In genomic region chr2:230866704-230867561, GRCh38 we compare ENCODE assay signal across 9 cellular contexts. TPM values are rescaled to one million over a fixed set of nuclear protein-coding genes. Genes with fewer than 3 reads are reported as not detected.
DNase-seq lines count a peak whose midpoint lies in the region; ATAC-seq and TF ChIP-seq lines count a peak whose summit lies in the region.
"Had no signal": no experiment of that assay in that cellular context is flagged by ENCODE, and none has a peak within 500 bp of the region (broad histone marks: within the 10 kb centered on the region; RNA-seq: fewer than 3 reads in every experiment).

No MANE protein-coding gene starts in this region.

- peaks cover 47% of the 10 kb centered on the region for H3K4me1 Mint-ChIP-seq in activated CD4-positive, alpha-beta T cell treated with anti-CD3 and anti-CD28 coated beads for 36 hours
- H3K4me1 Mint-ChIP-seq in nephron: peaks cover 54% of the 10 kb centered on the region

- WGBS in suprapubic skin: 30% methylated on average over 13 of the region's 14 CpGs
- WGBS in mammary epithelial cell (ENCODE audit: low coverage, missing lambda C conversion rate): 33% methylated on average over 13 of the region's 14 CpGs

- no TSS peak for BruUV-seq in mammary epithelial cell (replicated peaks; lab: Mats Ljungman, UMichigan)

- no peaks in the 10 kb centered on the region; the same call in 1 of the 2 replicates for H3K36me3 ChIP-seq in DND-41 (ENCODE audit: insufficient read depth, low read length)
- no peaks in the 10 kb centered on the region for H3K36me3 ChIP-seq in MG63
- H3K36me3 ChIP-seq in suprapubic skin: no peaks in the 10 kb centered on the region
- no peaks in the 10 kb centered on the region for H3K36me3 ChIP-seq in mammary epithelial cell (ENCODE audit: insufficient read depth, low read length)

- no peaks in the 10 kb centered on the region for H3K9me3 ChIP-seq in DND-41 (ENCODE audit: insufficient read depth, low read length, severe bottlenecking)
- H3K9me3 ChIP-seq in MG63: no peaks in the 10 kb centered on the region
- H3K9me3 ChIP-seq in suprapubic skin: no peaks in the 10 kb centered on the region
- H3K9me3 ChIP-seq in mammary epithelial cell (replicated peaks; ENCODE audit: insufficient read depth, low read length): no peaks in the 10 kb centered on the region
- H3K9me3 ChIP-seq: psoas muscle had no signal

- DNase-seq in DND-41 (peak; percentile 83), MG63 (peak; percentile 26), suprapubic skin (ENCODE audit: low spot score in 2 of 2) (no peak), mammary epithelial cell (no peak)
- peak; percentile 74 for DNase-seq in activated CD4-positive, alpha-beta T cell treated with anti-CD3 and anti-CD28 coated beads for 36 hours
- DNase-seq in effector CD4-positive, alpha-beta T cell: peak; percentile 58

- TF ChIP-seq CTCF in DND-41 (IDR thresholded peaks at IDR 0.05; ENCODE audit: borderline replicate concordance, extremely low read depth, low read length, poor library complexity, severe bottlenecking): peak; percentile 3
- TF ChIP-seq CTCF in nephron (IDR thresholded peaks at IDR 0.05; ENCODE audit: unreplicated experiment in 3 of 3): no peak
- no peak for TF ChIP-seq CTCF in suprapubic skin (IDR thresholded peaks at IDR 0.05)
- no peak for TF ChIP-seq CTCF in mammary epithelial cell (conservative IDR thresholded peaks at IDR 0.05 in 1 of 2, IDR thresholded peaks at IDR 0.05 in 1 of 2; ENCODE audit: extremely low read depth in 1 of 2, insufficient read depth in 1 of 2, low read depth in 1 of 2, low read length in 2 of 2)

- H3K9me3 Mint-ChIP-seq in activated CD4-positive, alpha-beta T cell treated with anti-CD3 and anti-CD28 coated beads for 36 hours (ENCODE audit: low read depth): no peaks in the 10 kb centered on the region
- no peaks in the 10 kb centered on the region for H3K9me3 Mint-ChIP-seq in nephron

- H3K4me3 ChIP-seq in DND-41 (ENCODE audit: low read depth in 1 of 2, low read length in 2 of 2): peak overlapping the region in 1 of 2 experiments; percentile 18; a peak in 1 of 4 replicates
- H3K4me3 ChIP-seq in MG63: no peak overlapping the region
- H3K4me3 ChIP-seq in suprapubic skin: no peak overlapping the region
- H3K4me3 ChIP-seq in mammary epithelial cell (replicated peaks in 1 of 3; ENCODE audit: insufficient read depth in 1 of 3, low read depth in 2 of 3, low read length in 3 of 3): no peak overlapping the region

- H2AFZ ChIP-seq in DND-41 (ENCODE audit: low read depth, low read length) (no peak overlapping the region), mammary epithelial cell (ENCODE audit: low read depth, low read length) (no peak overlapping the region)

- POLR2A ChIA-PET in activated CD4-positive, alpha-beta T cell treated with anti-CD3 and anti-CD28 coated beads for 36 hours (lab: Charles Lee): interaction anchor here (0.6 to 1.2 kb wide), 2 partner anchors 12 to 184 kb away, joined by 4 to 5 read pairs; no protein-coding TSS in a partner anchor

- H3K4me1 ChIP-seq in DND-41 (ENCODE audit: insufficient read depth, low read length): peaks cover 41% of the 10 kb centered on the region
- peaks cover 40% of the 10 kb centered on the region for H3K4me1 ChIP-seq in suprapubic skin
- no peaks in the 10 kb centered on the region for H3K4me1 ChIP-seq in mammary epithelial cell (ENCODE audit: insufficient read depth, low read length)

- peak overlapping the region; percentile 13 for H3K27ac Mint-ChIP-seq in activated CD4-positive, alpha-beta T cell treated with anti-CD3 and anti-CD28 coated beads for 36 hours
- peak overlapping the region; percentile 90 to 100 (median 95) for H3K27ac Mint-ChIP-seq in nephron

- H3K4me2 ChIP-seq in DND-41 (ENCODE audit: insufficient read depth, low read length) (peak overlapping the region; percentile 97), mammary epithelial cell (ENCODE audit: insufficient read depth, low read depth, low read length) (no peak overlapping the region)

- H4K20me1 ChIP-seq in DND-41 (ENCODE audit: insufficient read depth, low read length) (peaks cover 46% of the 10 kb centered on the region), mammary epithelial cell (ENCODE audit: insufficient read depth, low read length) (no peaks in the 10 kb centered on the region)

- H3K79me2 ChIP-seq in DND-41 (ENCODE audit: insufficient read depth, low read length): peaks cover 28% of the 10 kb centered on the region
- no peaks in the 10 kb centered on the region for H3K79me2 ChIP-seq in mammary epithelial cell (ENCODE audit: insufficient read depth, low read length)

- TF ChIP-seq POLR2A in suprapubic skin (IDR thresholded peaks at IDR 0.05): no peak

- intact Hi-C loops in activated CD4-positive, alpha-beta T cell treated with anti-CD3 and anti-CD28 coated beads for 36 hours (cut with DNase I, micrococcal nuclease): loop anchor here in 1 of 2 experiments (2.0 kb wide), 1 partner anchor 38 kb away; no protein-coding TSS in a partner anchor
- intact Hi-C loops in mammary epithelial cell (cut with micrococcal nuclease): no loop called here

- H3K36me3 Mint-ChIP-seq in activated CD4-positive, alpha-beta T cell treated with anti-CD3 and anti-CD28 coated beads for 36 hours (ENCODE audit: low read depth): no peaks in the 10 kb centered on the region
- H3K36me3 Mint-ChIP-seq in nephron (ENCODE audit: low read depth): no peaks in the 10 kb centered on the region

- peaks cover under 1% of the 10 kb centered on the region for H3K27me3 ChIP-seq in DND-41 (ENCODE audit: insufficient read depth, low read length, poor library complexity)
- H3K27me3 ChIP-seq in MG63: peaks cover 14% of the 10 kb centered on the region
- peaks cover 14% of the 10 kb centered on the region for H3K27me3 ChIP-seq in suprapubic skin
- H3K27me3 ChIP-seq in mammary epithelial cell (ENCODE audit: insufficient read depth, low read length): no peaks in the 10 kb centered on the region

- dilution Hi-C loops in mammary epithelial cell (cut with HindIII; ENCODE audit: low sequenced_read_pairs): no loop called here

- H3K27me3 Mint-ChIP-seq in activated CD4-positive, alpha-beta T cell treated with anti-CD3 and anti-CD28 coated beads for 36 hours: peaks cover 4% of the 10 kb centered on the region
- H3K27me3 Mint-ChIP-seq in nephron (ENCODE audit: low read depth): peaks cover 4% of the 10 kb centered on the region

- ATAC-seq in DND-41 (ENCODE audit: insufficient read depth, low read depth) (peak; percentile 69), GM19463 (IDR thresholded peaks at IDR 0.05; ENCODE audit: unreplicated experiment) (no peak)
- ATAC-seq in activated CD4-positive, alpha-beta T cell treated with anti-CD3 and anti-CD28 coated beads for 36 hours: peak; percentile 28

- peak overlapping the region; percentile 68 for H3K27ac ChIP-seq in DND-41 (ENCODE audit: low read length)
- H3K27ac ChIP-seq in suprapubic skin: no peak overlapping the region
- no peak overlapping the region for H3K27ac ChIP-seq in mammary epithelial cell (ENCODE audit: insufficient read depth, low read depth, low read length)
- H3K27ac ChIP-seq: psoas muscle had no signal

- CTCF ChIA-PET in activated CD4-positive, alpha-beta T cell treated with anti-CD3 and anti-CD28 coated beads for 36 hours (lab: Charles Lee): interaction anchor here (0.5 to 1.5 kb wide), 17 partner anchors 9 to 258 kb away, joined by 3 to 5 read pairs (median 3); partner anchors contain the start of gene HTR2B
- CTCF ChIA-PET in mammary epithelial cell (lab: Charles Lee; ENCODE audit: low non-redundant PET): no interaction called here

- in situ Hi-C loops in mammary epithelial cell (cut with MboI; ENCODE audit: low sequenced_read_pairs in 2 of 2): no loop called here

- peak overlapping the region; percentile 91; the same call in 1 of the 2 replicates for H3K9ac ChIP-seq in DND-41 (ENCODE audit: low read depth, low read length)
- no peak overlapping the region for H3K9ac ChIP-seq in mammary epithelial cell (ENCODE audit: insufficient read depth, low read length)

- no peak for TF ChIP-seq EP300 in suprapubic skin (IDR thresholded peaks at IDR 0.05)

- H3K4me3 Mint-ChIP-seq in activated CD4-positive, alpha-beta T cell treated with anti-CD3 and anti-CD28 coated beads for 36 hours: peak overlapping the region; percentile 52
- H3K4me3 Mint-ChIP-seq in nephron: peak overlapping the region; percentile 90 to 97 (median 91)

RNA-seq across cellular contexts. Expression of gene ITM2C, which starts 2.2 kb away (rescaled TPM):
- total RNA-seq in MG63 (2014; rRNA removed; shearing (Covaris generic); ENCODE audit: low replicate concordance): 31.2 and 37.1 TPM in 2 replicates
- 10 to 100 TPM; 29.6 to 32.9 TPM for total RNA-seq in activated CD4-positive, alpha-beta T cell treated with anti-CD3 and anti-CD28 coated beads for 36 hours
- 10 to 100 TPM in 3 of 4 donors, 1 to 10 TPM in 1; 9.0 to 17.9 (median 11.4) TPM for total RNA-seq in suprapubic skin
- 10 to 100 TPM; 24.8 to 47.1 TPM for total RNA-seq in mammary epithelial cell
- polyA plus RNA-seq in mammary epithelial cell: 66.2 TPM
- polyA minus RNA-seq in mammary epithelial cell: 77.9 TPM

RNA-seq across cellular contexts. Expression of gene GPR55, which starts 58.1 kb away (rescaled TPM):
- not detected in 2 replicates for total RNA-seq in MG63 (2014; rRNA removed; shearing (Covaris generic); ENCODE audit: low replicate concordance)
- 1 to 10 TPM; 3.6 to 4.0 TPM for total RNA-seq in activated CD4-positive, alpha-beta T cell treated with anti-CD3 and anti-CD28 coated beads for 36 hours
- total RNA-seq in suprapubic skin: 1 to 10 TPM in 1 of 4 donors, under 1 TPM in 1, not detected in 2; 0.72 to 1.2 TPM
- not detected for total RNA-seq in mammary epithelial cell
- not detected for polyA plus RNA-seq in mammary epithelial cell
- not detected for polyA minus RNA-seq in mammary epithelial cell

Comparison
In these comparisons a context has a peak if more than half of its experiments do, and no peak if none do; other contexts are left out.
1. DNase-seq: peak in DND-41 (single experiment), MG63 (single experiment), activated CD4-positive, alpha-beta T cell treated with anti-CD3 and anti-CD28 coated beads for 36 hours (single experiment) and effector CD4-positive, alpha-beta T cell (single experiment); none in suprapubic skin (0 of 2) and mammary epithelial cell (single experiment).